16 cellular contexts compared by ENCODE assay signal in genomic region chr10:131847241-131847783, GRCh38.
"Had no signal": no experiment of that assay in that cellular context is flagged by ENCODE, and none has a peak within 500 bp of the region (broad histone marks: within the 10 kb centered on the region; RNA-seq: fewer than 3 reads in every experiment).

No MANE protein-coding gene starts in this region.

- H3K36me3 Mint-ChIP-seq: activated naive CD4-positive, alpha-beta T cell treated with anti-CD3 and anti-CD28 coated beads, Interleukin-2, amount 10 ng/mL, durations not matched to agents 7 days and 5 days; naive thymus-derived CD4-positive, alpha-beta T cell; stimulated activated naive B cell treated with anti-CD40 and anti-IgM and Interleukin-4, amounts not matched to agents 10 μg/mL and 1 μg/mL and 100 μg/mL, for 72 hours had no signal

- H2AFZ ChIP-seq: parathyroid adenoma had no signal

- H3K36me3 ChIP-seq: adrenal gland, transverse colon had no signal

- H3K27me3 ChIP-seq: adrenal gland, foreskin keratinocyte, transverse colon had no signal

- H3K27ac ChIP-seq: adrenal gland, foreskin keratinocyte, parathyroid adenoma, transverse colon had no signal

- H3K9me3 ChIP-seq: adrenal gland, mucosa of descending colon, transverse colon had no signal

- H3K27me3 Mint-ChIP-seq: activated CD4-positive, alpha-beta T cell treated with anti-CD3 and anti-CD28 coated beads, Interleukin-2, amount 10 ng/mL, durations not matched to agents 24 days and 14 days; activated naive CD4-positive, alpha-beta T cell treated with anti-CD3 and anti-CD28 coated beads, Interleukin-2, amount 10 ng/mL, durations not matched to agents 7 days and 5 days; stimulated activated naive B cell treated with anti-CD40 and anti-IgM and Interleukin-4, amounts not matched to agents 10 μg/mL and 1 μg/mL and 100 μg/mL, for 72 hours had no signal

- H3K9ac ChIP-seq: parathyroid adenoma had no signal

- ATAC-seq: activated CD8-positive, alpha-beta T cell treated with anti-CD3 and anti-CD28 coated beads, Interleukin-2, amount 10 ng/mL, durations not matched to agents 7 days and 5 days; foreskin keratinocyte; naive thymus-derived CD4-positive, alpha-beta T cell; stimulated activated naive B cell treated with anti-CD40 and anti-IgM and Interleukin-4, amounts not matched to agents 10 μg/mL and 1 μg/mL and 100 μg/mL, for 72 hours had no signal

- DNase-seq: activated CD4-positive, alpha-beta T cell treated with anti-CD3 and anti-CD28 coated beads, Interleukin-2, amount 10 ng/mL, durations not matched to agents 24 days and 14 days; activated CD4-positive, CD25-positive, alpha-beta regulatory T cell; activated CD8-positive, alpha-beta T cell treated with anti-CD3 and anti-CD28 coated beads, Interleukin-2, amount 10 ng/mL, durations not matched to agents 7 days and 5 days; activated naive CD4-positive, alpha-beta T cell treated with anti-CD3 and anti-CD28 coated beads, Interleukin-2, amount 10 ng/mL, durations not matched to agents 7 days and 5 days; caudate nucleus; cortex of kidney; effector CD8-positive, alpha-beta T cell; foreskin keratinocyte; mucosa of descending colon; naive thymus-derived CD4-positive, alpha-beta T cell; stimulated activated CD4-positive, alpha-beta T cell treated with anti-CD3 and anti-CD28 coated beads, Interleukin-2, amount 100 ng/mL, for 48 hours; stimulated activated naive B cell treated with anti-CD40 and anti-IgM and Interleukin-4, amounts not matched to agents 10 μg/mL and 1 μg/mL and 100 μg/mL, for 72 hours; transverse colon had no signal

- H3K4me3 ChIP-seq: adrenal gland, lung, mucosa of descending colon, transverse colon had no signal

- H3K27ac Mint-ChIP-seq: activated CD4-positive, alpha-beta T cell treated with anti-CD3 and anti-CD28 coated beads, Interleukin-2, amount 10 ng/mL, durations not matched to agents 24 days and 14 days; activated CD8-positive, alpha-beta T cell treated with anti-CD3 and anti-CD28 coated beads, Interleukin-2, amount 10 ng/mL, durations not matched to agents 7 days and 5 days; activated naive CD4-positive, alpha-beta T cell treated with anti-CD3 and anti-CD28 coated beads, Interleukin-2, amount 10 ng/mL, durations not matched to agents 7 days and 5 days; naive thymus-derived CD4-positive, alpha-beta T cell; stimulated activated naive B cell treated with anti-CD40 and anti-IgM and Interleukin-4, amounts not matched to agents 10 μg/mL and 1 μg/mL and 100 μg/mL, for 72 hours had no signal

- H3K4me3 Mint-ChIP-seq: activated CD4-positive, alpha-beta T cell treated with anti-CD3 and anti-CD28 coated beads, Interleukin-2, amount 10 ng/mL, durations not matched to agents 24 days and 14 days; activated CD8-positive, alpha-beta T cell treated with anti-CD3 and anti-CD28 coated beads, Interleukin-2, amount 10 ng/mL, durations not matched to agents 7 days and 5 days; activated naive CD4-positive, alpha-beta T cell treated with anti-CD3 and anti-CD28 coated beads, Interleukin-2, amount 10 ng/mL, durations not matched to agents 7 days and 5 days; naive thymus-derived CD4-positive, alpha-beta T cell; stimulated activated naive B cell treated with anti-CD40 and anti-IgM and Interleukin-4, amounts not matched to agents 10 μg/mL and 1 μg/mL and 100 μg/mL, for 72 hours had no signal

- H3K4me1 ChIP-seq: adrenal gland, foreskin keratinocyte, parathyroid adenoma, transverse colon had no signal

- H3K79me2 ChIP-seq: parathyroid adenoma had no signal

- H3K4me1 Mint-ChIP-seq: activated CD4-positive, alpha-beta T cell treated with anti-CD3 and anti-CD28 coated beads, Interleukin-2, amount 10 ng/mL, durations not matched to agents 24 days and 14 days; activated naive CD4-positive, alpha-beta T cell treated with anti-CD3 and anti-CD28 coated beads, Interleukin-2, amount 10 ng/mL, durations not matched to agents 7 days and 5 days; naive thymus-derived CD4-positive, alpha-beta T cell; stimulated activated naive B cell treated with anti-CD40 and anti-IgM and Interleukin-4, amounts not matched to agents 10 μg/mL and 1 μg/mL and 100 μg/mL, for 72 hours had no signal
